ENCODE assay signal across 30 cellular contexts in genomic region chr6:170258395-170258794, GRCh38. TPM values are rescaled to one million over a fixed set of nuclear protein-coding genes. Genes with fewer than 3 reads are reported as not detected.
"Had no signal": no experiment of that assay in that cellular context is flagged by ENCODE, and none has a peak within 500 bp of the region (broad histone marks: within the 10 kb centered on the region; RNA-seq: fewer than 3 reads in every experiment).

No MANE protein-coding gene starts in this region.

- H3K4me1 Mint-ChIP-seq: activated CD4-positive, alpha-beta memory T cell treated with anti-CD3 and anti-CD28 coated beads, Interleukin-2, amount 10 ng/mL, durations not matched to agents 7 days and 5 days; activated CD4-positive, alpha-beta T cell treated with anti-CD3 and anti-CD28 coated beads, Interleukin-2, amount 10 ng/mL, durations not matched to agents 24 days and 14 days; activated naive CD4-positive, alpha-beta T cell treated with anti-CD3 and anti-CD28 coated beads, Interleukin-2, amount 50 U/mL, for 24 hours; activated naive CD8-positive, alpha-beta T cell treated with anti-CD3 and anti-CD28 coated beads, Interleukin-2, amount 50 U/mL, for 24 hours; naive B cell; stimulated activated effector memory CD8-positive, alpha-beta T cell treated with anti-CD3 and anti-CD28 coated beads, Interleukin-12 subunit alpha, Interleukin-12 subunit beta, amount 100 ng/mL, for 72 hours had no signal

- H3K9me3 ChIP-seq: breast epithelium, colonic mucosa, gastrocnemius medialis, pancreas, psoas muscle, thoracic aorta had no signal

- H3K27me3 ChIP-seq: colonic mucosa, gastrocnemius medialis, pancreas had no signal

- H3K4me3 ChIP-seq: breast epithelium, colonic mucosa, gastrocnemius medialis, pancreas, psoas muscle, thoracic aorta had no signal

- H3K36me3 Mint-ChIP-seq: activated naive CD4-positive, alpha-beta T cell treated with anti-CD3 and anti-CD28 coated beads, Interleukin-2, amount 50 U/mL, for 24 hours; naive B cell; stimulated activated effector memory CD8-positive, alpha-beta T cell treated with anti-CD3 and anti-CD28 coated beads, Interleukin-12 subunit alpha, Interleukin-12 subunit beta, amount 100 ng/mL, for 72 hours; type B pancreatic cell had no signal

- H3K4me1 ChIP-seq: breast epithelium, colonic mucosa, gastrocnemius medialis, psoas muscle had no signal

- H3K4me3 Mint-ChIP-seq: activated CD4-positive, alpha-beta memory T cell treated with anti-CD3 and anti-CD28 coated beads, Interleukin-2, amount 10 ng/mL, durations not matched to agents 7 days and 5 days; activated CD4-positive, alpha-beta T cell treated with anti-CD3 and anti-CD28 coated beads, Interleukin-2, amount 10 ng/mL, durations not matched to agents 24 days and 14 days; activated naive CD4-positive, alpha-beta T cell treated with anti-CD3 and anti-CD28 coated beads, Interleukin-2, amount 50 U/mL, for 24 hours; activated naive CD8-positive, alpha-beta T cell treated with anti-CD3 and anti-CD28 coated beads, Interleukin-2, amount 50 U/mL, for 24 hours; activated T-cell treated with anti-CD3 and anti-CD28 coated beads, Interleukin-2, amount 50 U/mL, for 24 hours; naive B cell; neural crest cell; stimulated activated effector memory CD8-positive, alpha-beta T cell treated with anti-CD3 and anti-CD28 coated beads, Interleukin-12 subunit alpha, Interleukin-12 subunit beta, amount 100 ng/mL, for 72 hours; stimulated activated naive CD8-positive, alpha-beta T cell treated with anti-CD3 and anti-CD28 coated beads, Interleukin-15, Interleukin-2, amounts not matched to agents 100 ng/mL and 50 ng/mL, for 24 hours; T-helper 1 cell treated with Interleukin-12 subunit alpha and Interleukin-12 subunit beta and Interleukin-4 antibody, amounts not matched to agents 30 μg/mL and 1 μg/mL, for 36 hours; type B pancreatic cell had no signal

- DNase-seq: activated CD4-positive, alpha-beta memory T cell treated with anti-CD3 and anti-CD28 coated beads, Interleukin-2, amount 10 ng/mL, durations not matched to agents 7 days and 5 days; activated CD4-positive, alpha-beta T cell treated with anti-CD3 and anti-CD28 coated beads, Interleukin-2, amount 10 ng/mL, durations not matched to agents 24 days and 14 days; activated CD8-positive, alpha-beta memory T cell treated with anti-CD3 and anti-CD28 coated beads, Interleukin-2, amount 50 U/mL, for 48 hours; activated naive CD8-positive, alpha-beta T cell treated with anti-CD3 and anti-CD28 coated beads, Interleukin-2, amount 50 U/mL, for 24 hours; activated T-cell treated with anti-CD3 and anti-CD28 coated beads, Interleukin-2, amount 50 U/mL, for 24 hours; amygdala; colonic mucosa; effector CD8-positive, alpha-beta T cell; erythroblast; gastrocnemius medialis; glutamatergic neuron; mammary epithelial cell; naive B cell; nucleus accumbens; psoas muscle; stimulated activated CD4-positive, alpha-beta T cell treated with anti-CD3 and anti-CD28 coated beads, Interleukin-12 subunit alpha, Interleukin-12 subunit beta, amount 100 ng/mL, for 4 hours; stimulated activated CD4-positive, alpha-beta T cell treated with anti-CD3 and anti-CD28 coated beads, Interleukin-4, amount 100 ng/mL, for 1 hour; SW 1271; T-helper 9 cell; WERI-Rb-1 had no signal

- H3K27ac ChIP-seq: breast epithelium, gastrocnemius medialis, pancreas, psoas muscle, thoracic aorta, WERI-Rb-1 had no signal

- H3K27me3 Mint-ChIP-seq: stimulated activated naive CD8-positive, alpha-beta T cell treated with anti-CD3 and anti-CD28 coated beads, Interleukin-15, Interleukin-2, amounts not matched to agents 100 ng/mL and 50 ng/mL, for 24 hours had no signal

- H3K27ac Mint-ChIP-seq: activated CD4-positive, alpha-beta memory T cell treated with anti-CD3 and anti-CD28 coated beads, Interleukin-2, amount 10 ng/mL, durations not matched to agents 7 days and 5 days; activated CD4-positive, alpha-beta T cell treated with anti-CD3 and anti-CD28 coated beads, Interleukin-2, amount 10 ng/mL, durations not matched to agents 24 days and 14 days; activated naive CD8-positive, alpha-beta T cell treated with anti-CD3 and anti-CD28 coated beads, Interleukin-2, amount 50 U/mL, for 24 hours; activated T-cell treated with anti-CD3 and anti-CD28 coated beads, Interleukin-2, amount 50 U/mL, for 24 hours; naive B cell; stimulated activated effector memory CD8-positive, alpha-beta T cell treated with anti-CD3 and anti-CD28 coated beads, Interleukin-12 subunit alpha, Interleukin-12 subunit beta, amount 100 ng/mL, for 72 hours; stimulated activated naive CD8-positive, alpha-beta T cell treated with anti-CD3 and anti-CD28 coated beads, Interleukin-15, Interleukin-2, amounts not matched to agents 100 ng/mL and 50 ng/mL, for 24 hours; T-helper 1 cell treated with Interleukin-12 subunit alpha and Interleukin-12 subunit beta and Interleukin-4 antibody, amounts not matched to agents 30 μg/mL and 1 μg/mL, for 36 hours; type B pancreatic cell had no signal

- ATAC-seq: activated CD4-positive, CD25-positive, alpha-beta regulatory T cell treated with anti-CD3 and anti-CD28 coated beads, Interleukin-2, amount 50 U/mL, for 24 hours; activated naive CD8-positive, alpha-beta T cell treated with anti-CD3 and anti-CD28 coated beads, Interleukin-2, amount 50 U/mL, for 24 hours; gastrocnemius medialis; pancreas; psoas muscle; stimulated activated effector memory CD8-positive, alpha-beta T cell treated with anti-CD3 and anti-CD28 coated beads, Interleukin-12 subunit alpha, Interleukin-12 subunit beta, amount 100 ng/mL, for 72 hours had no signal

- H3K9me3 Mint-ChIP-seq: activated CD4-positive, alpha-beta memory T cell treated with anti-CD3 and anti-CD28 coated beads, Interleukin-2, amount 10 ng/mL, durations not matched to agents 7 days and 5 days; activated CD4-positive, alpha-beta T cell treated with anti-CD3 and anti-CD28 coated beads, Interleukin-2, amount 10 ng/mL, durations not matched to agents 24 days and 14 days; activated naive CD4-positive, alpha-beta T cell treated with anti-CD3 and anti-CD28 coated beads, Interleukin-2, amount 50 U/mL, for 24 hours; activated naive CD8-positive, alpha-beta T cell treated with anti-CD3 and anti-CD28 coated beads, Interleukin-2, amount 50 U/mL, for 24 hours; activated T-cell treated with anti-CD3 and anti-CD28 coated beads, Interleukin-2, amount 50 U/mL, for 24 hours; naive B cell; neural crest cell; stimulated activated effector memory CD8-positive, alpha-beta T cell treated with anti-CD3 and anti-CD28 coated beads, Interleukin-12 subunit alpha, Interleukin-12 subunit beta, amount 100 ng/mL, for 72 hours; stimulated activated naive CD8-positive, alpha-beta T cell treated with anti-CD3 and anti-CD28 coated beads, Interleukin-15, Interleukin-2, amounts not matched to agents 100 ng/mL and 50 ng/mL, for 24 hours; T-helper 1 cell treated with Interleukin-12 subunit alpha and Interleukin-12 subunit beta and Interleukin-4 antibody, amounts not matched to agents 30 μg/mL and 1 μg/mL, for 36 hours; type B pancreatic cell had no signal

- H3K36me3 ChIP-seq: breast epithelium, colonic mucosa, gastrocnemius medialis, pancreas, thoracic aorta, WERI-Rb-1 had no signal

RNA-seq across cellular contexts. Expression of gene DLL1, which starts 32.5 kb away (rescaled TPM):
- total RNA-seq: activated CD4-positive, alpha-beta T cell treated with anti-CD3 and anti-CD28 coated beads, Interleukin-2, amount 10 ng/mL, durations not matched to agents 24 days and 14 days had no signal
